ENCODE assay signal across 23 cellular contexts in the genomic region with DNA sequence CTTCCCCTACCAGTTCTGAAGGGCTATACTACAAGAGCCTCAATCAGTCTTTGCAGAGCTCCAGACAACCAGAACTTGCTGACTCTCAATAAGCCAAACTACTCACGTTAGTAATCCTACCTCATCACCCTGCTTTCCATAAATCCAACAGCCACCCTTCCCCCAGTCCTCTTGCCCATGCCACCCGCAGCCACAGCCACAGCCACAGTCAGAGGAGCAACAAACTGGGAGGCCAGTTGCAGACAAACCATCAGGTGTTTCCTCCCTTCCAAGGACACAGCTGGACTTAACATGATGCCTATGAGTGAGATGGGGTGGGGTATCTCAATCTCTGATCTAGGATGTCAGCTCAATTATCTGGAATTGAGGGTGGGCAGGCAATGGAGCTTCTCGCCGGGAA. TPM values are rescaled to one million over a fixed set of nuclear protein-coding genes. Genes with fewer than 3 reads are reported as not detected.
"Had no signal": no experiment of that assay in that cellular context is flagged by ENCODE, and none has a peak within 500 bp of the region (broad histone marks: within the 10 kb centered on the region; RNA-seq: fewer than 3 reads in every experiment).

No MANE protein-coding gene starts in this region.

- ATAC-seq: activated CD8-positive, alpha-beta memory T cell treated with anti-CD3 and anti-CD28 coated beads, Interleukin-2, amount 10 ng/mL, durations not matched to agents 7 days and 5 days; activated T-cell treated with anti-CD3 and anti-CD28 coated beads, Interleukin-2, amount 50 U/mL, for 4 hours; left cardiac atrium; upper lobe of right lung had no signal

- DNase-seq: activated CD4-positive, alpha-beta T cell treated with anti-CD3 and anti-CD28 coated beads, Interleukin-2, amount 50 U/mL, for 48 hours; activated CD8-positive, alpha-beta memory T cell treated with anti-CD3 and anti-CD28 coated beads, Interleukin-2, amount 10 ng/mL, durations not matched to agents 7 days and 5 days; activated effector memory CD4-positive, alpha-beta T cell treated with Interleukin-2 at 50 U/mL for 16 hours; activated T-cell treated with anti-CD3 and anti-CD28 coated beads, Interleukin-2, amount 50 U/mL, for 4 hours; adrenal gland; hippocampal formation; left cardiac atrium; midbrain; sigmoid colon; stimulated activated CD4-positive, alpha-beta T cell treated with anti-CD3 and anti-CD28 coated beads, Interleukin-1b, Interleukin-23, amount 100 ng/mL, for 48 hours; stomach; testis; upper lobe of right lung had no signal

- H3K27ac ChIP-seq: adrenal gland, esophagus muscularis mucosa, neutrophil, parathyroid adenoma, sigmoid colon, spleen, stomach, testis, upper lobe of right lung, VCaP had no signal

- H3K4me1 Mint-ChIP-seq: activated CD8-positive, alpha-beta memory T cell treated with anti-CD3 and anti-CD28 coated beads, Interleukin-2, amount 10 ng/mL, durations not matched to agents 7 days and 5 days; activated naive CD4-positive, alpha-beta T cell treated with anti-CD3 and anti-CD28 coated beads, Interleukin-2, amount 50 U/mL, for 24 hours had no signal

- H2AFZ ChIP-seq: parathyroid adenoma had no signal

- H3K36me3 ChIP-seq: adrenal gland, esophagus muscularis mucosa, neutrophil, sigmoid colon, spleen, stomach, upper lobe of right lung had no signal

- H3K27me3 ChIP-seq: esophagus muscularis mucosa, neutrophil, sigmoid colon, spleen, testis, upper lobe of right lung had no signal

- H3K79me2 ChIP-seq: parathyroid adenoma had no signal

- H3K27ac Mint-ChIP-seq: activated CD8-positive, alpha-beta memory T cell treated with anti-CD3 and anti-CD28 coated beads, Interleukin-2, amount 10 ng/mL, durations not matched to agents 7 days and 5 days; activated naive CD4-positive, alpha-beta T cell treated with anti-CD3 and anti-CD28 coated beads, Interleukin-2, amount 50 U/mL, for 24 hours had no signal

- H3K4me1 ChIP-seq: adrenal gland, esophagus muscularis mucosa, parathyroid adenoma, sigmoid colon, spleen, stomach, testis, upper lobe of right lung had no signal

- H3K36me3 Mint-ChIP-seq: activated CD8-positive, alpha-beta memory T cell treated with anti-CD3 and anti-CD28 coated beads, Interleukin-2, amount 10 ng/mL, durations not matched to agents 7 days and 5 days; activated naive CD4-positive, alpha-beta T cell treated with anti-CD3 and anti-CD28 coated beads, Interleukin-2, amount 50 U/mL, for 24 hours had no signal

- H3K9ac ChIP-seq: parathyroid adenoma had no signal

- H3K4me3 ChIP-seq: adrenal gland, esophagus muscularis mucosa, lung, sigmoid colon, spleen, stomach, testis, upper lobe of right lung had no signal

- H3K9me3 ChIP-seq: adrenal gland, esophagus muscularis mucosa, neutrophil, sigmoid colon, spleen, testis, upper lobe of right lung had no signal

- H3K4me3 Mint-ChIP-seq: activated CD8-positive, alpha-beta memory T cell treated with anti-CD3 and anti-CD28 coated beads, Interleukin-2, amount 10 ng/mL, durations not matched to agents 7 days and 5 days; activated naive CD4-positive, alpha-beta T cell treated with anti-CD3 and anti-CD28 coated beads, Interleukin-2, amount 50 U/mL, for 24 hours; activated T-cell treated with anti-CD3 and anti-CD28 coated beads, Interleukin-2, amount 50 U/mL, for 4 hours had no signal

RNA-seq across cellular contexts. Expression of gene GABRA3, which starts 1.0 kb away (rescaled TPM):
- total RNA-seq: activated CD8-positive, alpha-beta memory T cell treated with anti-CD3 and anti-CD28 coated beads, Interleukin-2, amount 10 ng/mL, durations not matched to agents 7 days and 5 days; activated T-cell treated with anti-CD3 and anti-CD28 coated beads, Interleukin-2, amount 50 U/mL, for 4 hours; adrenal gland; glomerular endothelial cell; left cardiac atrium; lung; myocyte; spleen; stomach; T-helper 1 cell treated with Interleukin-12 subunit alpha and Interleukin-12 subunit beta and Interleukin-4 antibody, amounts not matched to agents 30 ng/mL and 1 ng/mL, for 36 hours; upper lobe of right lung had no signal
- polyA plus RNA-seq: adrenal gland, lung, spleen, stomach had no signal
